1 cellular context compared by ENCODE assay signal in genomic region chr16:56263711-56264608, GRCh38.
A peak's percentile ranks its signal among the peaks of the same experiment; 100 is the strongest.
TF ChIP-seq lines count a peak whose summit lies in the region.

No MANE protein-coding gene starts in this region.

TF ChIP-seq in HepG2, 621 proteins besides CTCF, POLR2A, EP300 and RAD21 (continued from another document):
- TF ChIP-seq, protein P1, sequence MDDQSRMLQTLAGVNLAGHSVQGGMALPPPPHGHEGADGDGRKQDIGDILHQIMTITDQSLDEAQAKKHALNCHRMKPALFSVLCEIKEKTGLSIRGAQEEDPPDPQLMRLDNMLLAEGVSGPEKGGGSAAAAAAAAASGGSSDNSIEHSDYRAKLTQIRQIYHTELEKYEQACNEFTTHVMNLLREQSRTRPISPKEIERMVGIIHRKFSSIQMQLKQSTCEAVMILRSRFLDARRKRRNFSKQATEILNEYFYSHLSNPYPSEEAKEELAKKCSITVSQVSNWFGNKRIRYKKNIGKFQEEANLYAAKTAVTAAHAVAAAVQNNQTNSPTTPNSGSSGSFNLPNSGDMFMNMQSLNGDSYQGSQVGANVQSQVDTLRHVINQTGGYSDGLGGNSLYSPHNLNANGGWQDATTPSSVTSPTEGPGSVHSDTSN (CRISPR knock-in tag; IDR thresholded peaks at IDR 0.05; ENCODE audit: borderline replicate concordance), result no peak
- TF ChIP-seq GZF1 (CRISPR knock-in tag; IDR thresholded peaks at IDR 0.05) (0 out of 2 replicates have a peak, but pooled peaks have one; percentile 31), ZFP36 (IDR thresholded peaks at IDR 0.05; ENCODE audit: borderline replicate concordance, low read depth, low read length, partially characterized antibody) (no peak), ZNF724P (CRISPR knock-in tag; IDR thresholded peaks at IDR 0.05; ENCODE audit: borderline replicate concordance) (peak; percentile 11; the same call in 1 of the 2 replicates), DR1 (CRISPR knock-in tag; IDR thresholded peaks at IDR 0.05) (no peak), MYC (CRISPR knock-in tag; IDR thresholded peaks at IDR 0.05; ENCODE audit: borderline replicate concordance) (no peak; the same call in 1 of the 2 replicates), ZNF124 (CRISPR knock-in tag; IDR thresholded peaks at IDR 0.05) (0 out of 2 replicates have a peak, but pooled peaks have one; percentile 12), ZNF281 (CRISPR knock-in tag; IDR thresholded peaks at IDR 0.05; ENCODE audit: borderline replicate concordance) (peak; percentile 76), NFKB2 (CRISPR knock-in tag; IDR thresholded peaks at IDR 0.05; ENCODE audit: borderline replicate concordance) (peak; percentile 23; the same call in 1 of the 2 replicates), FOSL1 (CRISPR knock-in tag; IDR thresholded peaks at IDR 0.05; ENCODE audit: borderline replicate concordance) (no peak)
- TF ChIP-seq, protein P2, sequence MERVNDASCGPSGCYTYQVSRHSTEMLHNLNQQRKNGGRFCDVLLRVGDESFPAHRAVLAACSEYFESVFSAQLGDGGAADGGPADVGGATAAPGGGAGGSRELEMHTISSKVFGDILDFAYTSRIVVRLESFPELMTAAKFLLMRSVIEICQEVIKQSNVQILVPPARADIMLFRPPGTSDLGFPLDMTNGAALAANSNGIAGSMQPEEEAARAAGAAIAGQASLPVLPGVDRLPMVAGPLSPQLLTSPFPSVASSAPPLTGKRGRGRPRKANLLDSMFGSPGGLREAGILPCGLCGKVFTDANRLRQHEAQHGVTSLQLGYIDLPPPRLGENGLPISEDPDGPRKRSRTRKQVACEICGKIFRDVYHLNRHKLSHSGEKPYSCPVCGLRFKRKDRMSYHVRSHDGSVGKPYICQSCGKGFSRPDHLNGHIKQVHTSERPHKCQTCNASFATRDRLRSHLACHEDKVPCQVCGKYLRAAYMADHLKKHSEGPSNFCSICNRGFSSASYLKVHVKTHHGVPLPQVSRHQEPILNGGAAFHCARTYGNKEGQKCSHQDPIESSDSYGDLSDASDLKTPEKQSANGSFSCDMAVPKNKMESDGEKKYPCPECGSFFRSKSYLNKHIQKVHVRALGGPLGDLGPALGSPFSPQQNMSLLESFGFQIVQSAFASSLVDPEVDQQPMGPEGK (CRISPR knock-in tag; IDR thresholded peaks at IDR 0.05), result peak; percentile 100
- TF ChIP-seq, protein P3, sequence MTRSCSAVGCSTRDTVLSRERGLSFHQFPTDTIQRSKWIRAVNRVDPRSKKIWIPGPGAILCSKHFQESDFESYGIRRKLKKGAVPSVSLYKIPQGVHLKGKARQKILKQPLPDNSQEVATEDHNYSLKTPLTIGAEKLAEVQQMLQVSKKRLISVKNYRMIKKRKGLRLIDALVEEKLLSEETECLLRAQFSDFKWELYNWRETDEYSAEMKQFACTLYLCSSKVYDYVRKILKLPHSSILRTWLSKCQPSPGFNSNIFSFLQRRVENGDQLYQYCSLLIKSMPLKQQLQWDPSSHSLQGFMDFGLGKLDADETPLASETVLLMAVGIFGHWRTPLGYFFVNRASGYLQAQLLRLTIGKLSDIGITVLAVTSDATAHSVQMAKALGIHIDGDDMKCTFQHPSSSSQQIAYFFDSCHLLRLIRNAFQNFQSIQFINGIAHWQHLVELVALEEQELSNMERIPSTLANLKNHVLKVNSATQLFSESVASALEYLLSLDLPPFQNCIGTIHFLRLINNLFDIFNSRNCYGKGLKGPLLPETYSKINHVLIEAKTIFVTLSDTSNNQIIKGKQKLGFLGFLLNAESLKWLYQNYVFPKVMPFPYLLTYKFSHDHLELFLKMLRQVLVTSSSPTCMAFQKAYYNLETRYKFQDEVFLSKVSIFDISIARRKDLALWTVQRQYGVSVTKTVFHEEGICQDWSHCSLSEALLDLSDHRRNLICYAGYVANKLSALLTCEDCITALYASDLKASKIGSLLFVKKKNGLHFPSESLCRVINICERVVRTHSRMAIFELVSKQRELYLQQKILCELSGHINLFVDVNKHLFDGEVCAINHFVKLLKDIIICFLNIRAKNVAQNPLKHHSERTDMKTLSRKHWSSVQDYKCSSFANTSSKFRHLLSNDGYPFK (CRISPR knock-in tag; IDR thresholded peaks at IDR 0.05; ENCODE audit: borderline replicate concordance), result 0 out of 2 replicates have a peak, but pooled peaks have one; percentile 11
